In the genomic region with DNA sequence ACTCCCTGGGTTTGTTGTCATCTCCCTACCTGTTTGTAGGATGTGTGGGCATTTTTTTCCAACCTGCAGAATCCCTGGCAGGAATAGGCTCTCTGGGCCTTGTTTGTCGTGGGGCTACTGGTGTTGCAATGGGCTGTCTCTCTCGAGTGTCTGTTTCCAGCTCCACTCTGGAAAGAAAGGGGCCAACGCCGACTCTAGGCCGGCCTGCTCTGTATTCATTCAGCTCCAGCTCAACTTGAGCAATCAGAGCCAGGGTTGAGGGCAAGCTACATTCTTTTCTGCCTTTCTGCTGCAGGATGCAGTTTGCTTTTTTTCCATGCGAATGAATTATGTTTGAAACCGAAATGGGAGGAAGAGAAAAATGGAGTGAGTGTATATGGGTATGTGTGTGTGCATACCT, we compare ENCODE assay signal across 1 cellular context.
TF ChIP-seq lines count a peak whose summit lies in the region.

No MANE protein-coding gene starts in this region.

TF ChIP-seq in WTC11, 78 proteins besides CTCF, POLR2A, EP300 and RAD21 (continued from another document):
- TF ChIP-seq, protein P1, sequence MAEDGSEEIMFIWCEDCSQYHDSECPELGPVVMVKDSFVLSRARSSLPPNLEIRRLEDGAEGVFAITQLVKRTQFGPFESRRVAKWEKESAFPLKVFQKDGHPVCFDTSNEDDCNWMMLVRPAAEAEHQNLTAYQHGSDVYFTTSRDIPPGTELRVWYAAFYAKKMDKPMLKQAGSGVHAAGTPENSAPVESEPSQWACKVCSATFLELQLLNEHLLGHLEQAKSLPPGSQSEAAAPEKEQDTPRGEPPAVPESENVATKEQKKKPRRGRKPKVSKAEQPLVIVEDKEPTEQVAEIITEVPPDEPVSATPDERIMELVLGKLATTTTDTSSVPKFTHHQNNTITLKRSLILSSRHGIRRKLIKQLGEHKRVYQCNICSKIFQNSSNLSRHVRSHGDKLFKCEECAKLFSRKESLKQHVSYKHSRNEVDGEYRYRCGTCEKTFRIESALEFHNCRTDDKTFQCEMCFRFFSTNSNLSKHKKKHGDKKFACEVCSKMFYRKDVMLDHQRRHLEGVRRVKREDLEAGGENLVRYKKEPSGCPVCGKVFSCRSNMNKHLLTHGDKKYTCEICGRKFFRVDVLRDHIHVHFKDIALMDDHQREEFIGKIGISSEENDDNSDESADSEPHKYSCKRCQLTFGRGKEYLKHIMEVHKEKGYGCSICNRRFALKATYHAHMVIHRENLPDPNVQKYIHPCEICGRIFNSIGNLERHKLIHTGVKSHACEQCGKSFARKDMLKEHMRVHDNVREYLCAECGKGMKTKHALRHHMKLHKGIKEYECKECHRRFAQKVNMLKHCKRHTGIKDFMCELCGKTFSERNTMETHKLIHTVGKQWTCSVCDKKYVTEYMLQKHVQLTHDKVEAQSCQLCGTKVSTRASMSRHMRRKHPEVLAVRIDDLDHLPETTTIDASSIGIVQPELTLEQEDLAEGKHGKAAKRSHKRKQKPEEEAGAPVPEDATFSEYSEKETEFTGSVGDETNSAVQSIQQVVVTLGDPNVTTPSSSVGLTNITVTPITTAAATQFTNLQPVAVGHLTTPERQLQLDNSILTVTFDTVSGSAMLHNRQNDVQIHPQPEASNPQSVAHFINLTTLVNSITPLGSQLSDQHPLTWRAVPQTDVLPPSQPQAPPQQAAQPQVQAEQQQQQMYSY (CRISPR knock-in tag; IDR thresholded peaks at IDR 0.05) = no peak
- no peak for TF ChIP-seq TEAD1 (CRISPR knock-in tag; IDR thresholded peaks at IDR 0.05)
- TF ChIP-seq GABPB1 (CRISPR knock-in tag; IDR thresholded peaks at IDR 0.05) = no peak
- TF ChIP-seq, protein P2, sequence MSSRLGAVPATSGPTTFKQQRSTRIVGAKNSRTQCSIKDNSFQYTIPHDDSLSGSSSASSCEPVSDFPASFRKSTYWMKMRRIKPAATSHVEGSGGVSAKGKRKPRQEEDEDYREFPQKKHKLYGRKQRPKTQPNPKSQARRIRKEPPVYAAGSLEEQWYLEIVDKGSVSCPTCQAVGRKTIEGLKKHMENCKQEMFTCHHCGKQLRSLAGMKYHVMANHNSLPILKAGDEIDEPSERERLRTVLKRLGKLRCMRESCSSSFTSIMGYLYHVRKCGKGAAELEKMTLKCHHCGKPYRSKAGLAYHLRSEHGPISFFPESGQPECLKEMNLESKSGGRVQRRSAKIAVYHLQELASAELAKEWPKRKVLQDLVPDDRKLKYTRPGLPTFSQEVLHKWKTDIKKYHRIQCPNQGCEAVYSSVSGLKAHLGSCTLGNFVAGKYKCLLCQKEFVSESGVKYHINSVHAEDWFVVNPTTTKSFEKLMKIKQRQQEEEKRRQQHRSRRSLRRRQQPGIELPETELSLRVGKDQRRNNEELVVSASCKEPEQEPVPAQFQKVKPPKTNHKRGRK (CRISPR knock-in tag; IDR thresholded peaks at IDR 0.05; ENCODE audit: borderline replicate concordance) = no peak
- TF ChIP-seq ATF1 (CRISPR knock-in tag; IDR thresholded peaks at IDR 0.05) = no peak
- no peak for TF ChIP-seq FOXK1 (CRISPR knock-in tag; IDR thresholded peaks at IDR 0.05)
- TF ChIP-seq TP53 (CRISPR knock-in tag; IDR thresholded peaks at IDR 0.05) = no peak
- TF ChIP-seq ZNF263 (CRISPR knock-in tag; IDR thresholded peaks at IDR 0.05; ENCODE audit: low read depth) = no peak
- TF ChIP-seq FOXP1 (CRISPR knock-in tag; IDR thresholded peaks at IDR 0.05; ENCODE audit: borderline replicate concordance) = no peak
- no peak for TF ChIP-seq ZNF396 (CRISPR knock-in tag; IDR thresholded peaks at IDR 0.05; ENCODE audit: borderline replicate concordance)
- no peak for TF ChIP-seq ELF4 (CRISPR knock-in tag; IDR thresholded peaks at IDR 0.05; ENCODE audit: low read depth)
- TF ChIP-seq CREB1 (CRISPR knock-in tag; IDR thresholded peaks at IDR 0.05) = no peak
- TF ChIP-seq, protein P3, sequence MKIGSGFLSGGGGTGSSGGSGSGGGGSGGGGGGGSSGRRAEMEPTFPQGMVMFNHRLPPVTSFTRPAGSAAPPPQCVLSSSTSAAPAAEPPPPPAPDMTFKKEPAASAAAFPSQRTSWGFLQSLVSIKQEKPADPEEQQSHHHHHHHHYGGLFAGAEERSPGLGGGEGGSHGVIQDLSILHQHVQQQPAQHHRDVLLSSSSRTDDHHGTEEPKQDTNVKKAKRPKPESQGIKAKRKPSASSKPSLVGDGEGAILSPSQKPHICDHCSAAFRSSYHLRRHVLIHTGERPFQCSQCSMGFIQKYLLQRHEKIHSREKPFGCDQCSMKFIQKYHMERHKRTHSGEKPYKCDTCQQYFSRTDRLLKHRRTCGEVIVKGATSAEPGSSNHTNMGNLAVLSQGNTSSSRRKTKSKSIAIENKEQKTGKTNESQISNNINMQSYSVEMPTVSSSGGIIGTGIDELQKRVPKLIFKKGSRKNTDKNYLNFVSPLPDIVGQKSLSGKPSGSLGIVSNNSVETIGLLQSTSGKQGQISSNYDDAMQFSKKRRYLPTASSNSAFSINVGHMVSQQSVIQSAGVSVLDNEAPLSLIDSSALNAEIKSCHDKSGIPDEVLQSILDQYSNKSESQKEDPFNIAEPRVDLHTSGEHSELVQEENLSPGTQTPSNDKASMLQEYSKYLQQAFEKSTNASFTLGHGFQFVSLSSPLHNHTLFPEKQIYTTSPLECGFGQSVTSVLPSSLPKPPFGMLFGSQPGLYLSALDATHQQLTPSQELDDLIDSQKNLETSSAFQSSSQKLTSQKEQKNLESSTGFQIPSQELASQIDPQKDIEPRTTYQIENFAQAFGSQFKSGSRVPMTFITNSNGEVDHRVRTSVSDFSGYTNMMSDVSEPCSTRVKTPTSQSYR (CRISPR knock-in tag; IDR thresholded peaks at IDR 0.05) = no peak
- TF ChIP-seq ZNF232 (CRISPR knock-in tag; IDR thresholded peaks at IDR 0.05) = no peak
- TF ChIP-seq, protein P4, sequence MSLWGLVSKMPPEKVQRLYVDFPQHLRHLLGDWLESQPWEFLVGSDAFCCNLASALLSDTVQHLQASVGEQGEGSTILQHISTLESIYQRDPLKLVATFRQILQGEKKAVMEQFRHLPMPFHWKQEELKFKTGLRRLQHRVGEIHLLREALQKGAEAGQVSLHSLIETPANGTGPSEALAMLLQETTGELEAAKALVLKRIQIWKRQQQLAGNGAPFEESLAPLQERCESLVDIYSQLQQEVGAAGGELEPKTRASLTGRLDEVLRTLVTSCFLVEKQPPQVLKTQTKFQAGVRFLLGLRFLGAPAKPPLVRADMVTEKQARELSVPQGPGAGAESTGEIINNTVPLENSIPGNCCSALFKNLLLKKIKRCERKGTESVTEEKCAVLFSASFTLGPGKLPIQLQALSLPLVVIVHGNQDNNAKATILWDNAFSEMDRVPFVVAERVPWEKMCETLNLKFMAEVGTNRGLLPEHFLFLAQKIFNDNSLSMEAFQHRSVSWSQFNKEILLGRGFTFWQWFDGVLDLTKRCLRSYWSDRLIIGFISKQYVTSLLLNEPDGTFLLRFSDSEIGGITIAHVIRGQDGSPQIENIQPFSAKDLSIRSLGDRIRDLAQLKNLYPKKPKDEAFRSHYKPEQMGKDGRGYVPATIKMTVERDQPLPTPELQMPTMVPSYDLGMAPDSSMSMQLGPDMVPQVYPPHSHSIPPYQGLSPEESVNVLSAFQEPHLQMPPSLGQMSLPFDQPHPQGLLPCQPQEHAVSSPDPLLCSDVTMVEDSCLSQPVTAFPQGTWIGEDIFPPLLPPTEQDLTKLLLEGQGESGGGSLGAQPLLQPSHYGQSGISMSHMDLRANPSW (CRISPR knock-in tag; conservative IDR thresholded peaks at IDR 0.05; ENCODE audit: low read depth) = no peak
